Comparison of ENCODE assay signal across 10 cellular contexts in genomic region chr1:25699501-25700089, GRCh38.
DNase-seq lines count a peak whose midpoint lies in the region; ATAC-seq and TF ChIP-seq lines count a peak whose summit lies in the region.
"Had no signal": no experiment of that assay in that cellular context is flagged by ENCODE, and none has a peak within 500 bp of the region (broad histone marks: within the 10 kb centered on the region; RNA-seq: fewer than 3 reads in every experiment).

No MANE protein-coding gene starts in this region.

- ATAC-seq in thoracic aorta (ENCODE audit: insufficient number of reproducible peaks, low FRiP score, low read depth) (no peak), HG03432 (IDR thresholded peaks at IDR 0.05; ENCODE audit: unreplicated experiment) (no peak), GM21515 (IDR thresholded peaks at IDR 0.05; ENCODE audit: unreplicated experiment) (no peak)
- ATAC-seq: activated T-cell treated with anti-CD3 and anti-CD28 coated beads, Interleukin-2, amount 50 U/mL, for 72 hours; naive thymus-derived CD8-positive, alpha-beta T cell had no signal

- peaks cover 87% of the 10 kb centered on the region for H3K4me1 ChIP-seq in muscle layer of colon (ENCODE audit: insufficient read depth, low read length)
- peaks cover 49 to 85% of the 10 kb centered on the region in 2 donors for H3K4me1 ChIP-seq in thoracic aorta (ENCODE audit: control insufficient read depth in 1 of 2, low read depth in 2 of 2)

- H3K27me3 ChIP-seq in muscle layer of colon (ENCODE audit: control insufficient read depth in 1 of 2, insufficient read depth in 2 of 2, low read length in 2 of 2) (no peaks in the 10 kb centered on the region), thoracic aorta (replicated peaks; ENCODE audit: insufficient read depth) (no peaks in the 10 kb centered on the region), H7 (ENCODE audit: control insufficient read depth, insufficient read depth, low read length) (no peaks in the 10 kb centered on the region)

- peak overlapping the region; percentile 39 to 85 for H3K27ac ChIP-seq in coronary artery
- H3K27ac ChIP-seq in muscle layer of colon (ENCODE audit: low read depth, low read length), result peak overlapping the region; percentile 73
- peak overlapping the region; percentile 55 to 56 for H3K27ac ChIP-seq in thoracic aorta

- H3K36me3 ChIP-seq in muscle layer of colon (ENCODE audit: insufficient read depth, low read length) (no peaks in the 10 kb centered on the region), thoracic aorta (no peaks in the 10 kb centered on the region), H7 (replicated peaks; ENCODE audit: control insufficient read depth, insufficient read depth, low read length) (no peaks in the 10 kb centered on the region)

- peak overlapping the region; percentile 27 for H3K4me3 ChIP-seq in coronary artery
- peak overlapping the region in 1 of 2 donors; percentile 17 for H3K4me3 ChIP-seq in muscle layer of colon (ENCODE audit: low read depth in 1 of 2, low read length in 2 of 2)
- H3K4me3 ChIP-seq in thoracic aorta, result no peak overlapping the region
- no peak overlapping the region for H3K4me3 ChIP-seq in H7 (ENCODE audit: insufficient read depth, low read depth, low read length)

- H3K9me3 ChIP-seq in muscle layer of colon (ENCODE audit: low read length) (no peaks in the 10 kb centered on the region), thoracic aorta (no peaks in the 10 kb centered on the region)

- H3K9ac ChIP-seq in muscle layer of colon (ENCODE audit: low read length), result no peak overlapping the region

- DNase-seq in NCI-H2171 treated with DMSO at 0.1 percent for 48 hours (lab: John Stamatoyannopoulos, UW), result peak; percentile 70
- DNase-seq in coronary artery (ENCODE audit: low spot score), result no peak
- peak; percentile 41 for DNase-seq in thoracic aorta (ENCODE audit: low spot score)
- DNase-seq in H7, result no peak
- DNase-seq: activated T-cell treated with anti-CD3 and anti-CD28 coated beads, Interleukin-2, amount 50 U/mL, for 72 hours; NK-92 treated with Interleukin-12 subunit alpha and Interleukin-12 subunit beta, amount 100 ng/mL, for 24 hours had no signal

- TF ChIP-seq CTCF in coronary artery (IDR thresholded peaks at IDR 0.05) (no peak), thoracic aorta (IDR thresholded peaks at IDR 0.05) (no peak)

Comparison
In these comparisons a context has a peak if more than half of its experiments do, and no peak if none do; other contexts are left out.
1. DNase-seq: peak in NCI-H2171 treated with DMSO at 0.1 percent for 48 hours (single experiment) and thoracic aorta (single experiment); none in coronary artery (single experiment) and H7 (single experiment).
2. Peak in every context shown above with its lines, with median percentiles within 50 percentile points of each other: H3K27ac ChIP-seq.